ENCODE assay signal across 8 cellular contexts in genomic region chr20:6007094-6007528, GRCh38. TPM values are rescaled to one million over a fixed set of nuclear protein-coding genes. Genes with fewer than 3 reads are reported as not detected.
DNase-seq lines count a peak whose midpoint lies in the region; ATAC-seq and TF ChIP-seq lines count a peak whose summit lies in the region.

No MANE protein-coding gene starts in this region.

- peaks cover 58% of the 10 kb centered on the region for H3K79me2 ChIP-seq in mammary epithelial cell (ENCODE audit: insufficient read depth, low read length)

- no peaks in the 10 kb centered on the region; the same call in 1 of the 2 replicates for H3K4me1 ChIP-seq in BE2C
- peaks cover 22% of the 10 kb centered on the region; the same call in 1 of the 2 replicates for H3K4me1 ChIP-seq in HUES64 (ENCODE audit: insufficient read depth, low read length)
- H3K4me1 ChIP-seq in mammary epithelial cell (ENCODE audit: insufficient read depth, low read length), result peaks cover 16% of the 10 kb centered on the region

- H3K9me3 ChIP-seq in BE2C (no peaks in the 10 kb centered on the region), HUES64 (ENCODE audit: insufficient read depth, low read depth, low read length) (no peaks in the 10 kb centered on the region), mammary epithelial cell (replicated peaks; ENCODE audit: insufficient read depth, low read length) (no peaks in the 10 kb centered on the region)

- dilution Hi-C loops in mammary epithelial cell (cut with HindIII; ENCODE audit: low sequenced_read_pairs), result no loop called here

- peaks cover 20 to 33% (median 28%) of the 10 kb centered on the region in 3 donors for H3K4me1 Mint-ChIP-seq in naive B cell

- intact Hi-C loops in mammary epithelial cell (cut with micrococcal nuclease), result no loop called here

- H3K27me3 Mint-ChIP-seq in naive B cell, result no peaks in the 10 kb centered on the region

- peaks cover 4 to 9% of the 10 kb centered on the region in 2 donors for H3K36me3 Mint-ChIP-seq in naive B cell

- peaks cover 3% of the 10 kb centered on the region for H4K20me1 ChIP-seq in mammary epithelial cell (ENCODE audit: insufficient read depth, low read length)

- peak overlapping the region in 3 of 6 donors; percentile 34 to 86 (median 58) for H3K27ac Mint-ChIP-seq in naive B cell

- peak overlapping the region; percentile 90 for H3K4me3 ChIP-seq in BE2C (ENCODE audit: low read depth, low read length)
- H3K4me3 ChIP-seq in HUES64 (ENCODE audit: low read length), result peak overlapping the region; percentile 92
- H3K4me3 ChIP-seq in mammary epithelial cell (replicated peaks in 1 of 3; ENCODE audit: insufficient read depth in 1 of 3, low read depth in 2 of 3, low read length in 3 of 3), result peak overlapping the region; percentile 66 to 99 (median 91)

- in situ Hi-C loops in mammary epithelial cell (cut with MboI; ENCODE audit: low sequenced_read_pairs in 2 of 2), result no loop called here

- peak overlapping the region; percentile 88 to 99 (median 96) for H3K4me3 Mint-ChIP-seq in naive B cell

- TSS peak; percentile 43 for BruUV-seq in mammary epithelial cell (replicated peaks; lab: Mats Ljungman, UMichigan)

- WGBS in HUES64, result 31% methylated on average over 3 of the region's 4 CpGs
- 2% methylated on average over 4 of the region's 4 CpGs for WGBS in mammary epithelial cell (ENCODE audit: low coverage, missing lambda C conversion rate)

- DNase-seq in BE2C (no peak), mammary epithelial cell (peak; percentile 19), naive B cell (no peak), NCI-H2171 treated with DMSO at 0.1 percent for 48 hours (lab: John Stamatoyannopoulos, UW) (no peak), NCI-H1436 (lab: John Stamatoyannopoulos, UW) (no peak), NCI-H1694 treated with DMSO at 0.1 percent for 48 hours (lab: John Stamatoyannopoulos, UW) (no peak)

- ATAC-seq in naive B cell (ENCODE audit: low read depth in 2 of 2) (no peak), HG03432 (IDR thresholded peaks at IDR 0.05; ENCODE audit: unreplicated experiment) (no peak)

- H3K36me3 ChIP-seq in BE2C (peaks cover 25% of the 10 kb centered on the region), HUES64 (ENCODE audit: insufficient read depth, low read length) (peaks cover 26% of the 10 kb centered on the region), mammary epithelial cell (ENCODE audit: insufficient read depth, low read length) (peaks cover 10% of the 10 kb centered on the region)

- peak overlapping the region; percentile 89 for H3K4me2 ChIP-seq in mammary epithelial cell (ENCODE audit: insufficient read depth, low read depth, low read length)

- no peak overlapping the region for H2AFZ ChIP-seq in mammary epithelial cell (ENCODE audit: low read depth, low read length)

- peak overlapping the region; percentile 90 for H3K9ac ChIP-seq in HUES64 (ENCODE audit: low read depth, low read length)
- peak overlapping the region; percentile 64 for H3K9ac ChIP-seq in mammary epithelial cell (ENCODE audit: insufficient read depth, low read length)

- H3K27ac ChIP-seq in HUES64 (ENCODE audit: low read depth, low read length) (no peak overlapping the region), mammary epithelial cell (ENCODE audit: insufficient read depth, low read depth, low read length) (peak overlapping the region; percentile 66)

- no peak for TF ChIP-seq CTCF in BE2C (IDR thresholded peaks at IDR 0.05; ENCODE audit: low read depth, low read length)
- TF ChIP-seq CTCF in mammary epithelial cell (conservative IDR thresholded peaks at IDR 0.05 in 1 of 2, IDR thresholded peaks at IDR 0.05 in 1 of 2; ENCODE audit: extremely low read depth in 1 of 2, insufficient read depth in 1 of 2, low read depth in 1 of 2, low read length in 2 of 2), result no peak

- CTCF ChIA-PET in mammary epithelial cell (lab: Charles Lee; ENCODE audit: low non-redundant PET), result interaction anchor here (0.7 kb wide), 1 partner anchor 477 kb away, joined by 3 read pairs; no protein-coding TSS in a partner anchor

- no peaks in the 10 kb centered on the region for H3K27me3 ChIP-seq in BE2C
- no peaks in the 10 kb centered on the region for H3K27me3 ChIP-seq in HUES64 (ENCODE audit: insufficient read depth, low read length)
- no peaks in the 10 kb centered on the region for H3K27me3 ChIP-seq in mammary epithelial cell (ENCODE audit: insufficient read depth, low read length)

- no peaks in the 10 kb centered on the region for H3K9me3 Mint-ChIP-seq in naive B cell

RNA-seq across cellular contexts. Expression of gene CRLS1, which starts 1.2 kb away (rescaled TPM):
- 50.9 TPM for polyA plus RNA-seq in BE2C (2012; ENCODE audit: insufficient read depth, insufficient read length, low read depth)
- 47.2 TPM for polyA plus RNA-seq in HUES64 (2013, experiment 1 of 2)
- 45.3 TPM for polyA plus RNA-seq in HUES64 (2013, experiment 2 of 2)
- 10 to 100 TPM; 33.3 to 39.3 TPM for total RNA-seq in mammary epithelial cell
- 37.7 TPM for polyA plus RNA-seq in mammary epithelial cell
- polyA minus RNA-seq in mammary epithelial cell, result 42.6 TPM
- polyA plus RNA-seq in naive B cell (ENCODE audit: low read depth in 6 of 6), result 10 to 100 TPM; 27.6 to 47.0 (median 33.7) TPM

RNA-seq across cellular contexts. Expression of gene LRRN4, which starts 46.7 kb away (rescaled TPM):
- not detected for polyA plus RNA-seq in BE2C (2012; ENCODE audit: insufficient read depth, insufficient read length, low read depth)
- polyA plus RNA-seq in HUES64 (2013, experiment 1 of 2), result 1.1 TPM
- polyA plus RNA-seq in HUES64 (2013, experiment 2 of 2), result 1.4 TPM
- total RNA-seq in mammary epithelial cell, result under 1 TPM; under 0.01 to 0.19 TPM
- polyA plus RNA-seq in mammary epithelial cell (0.33 TPM), naive B cell (ENCODE audit: low read depth in 6 of 6) (under 1 TPM in 2 of 6 donors, not detected in 4; 0.11 to 0.16 TPM)
- polyA minus RNA-seq in mammary epithelial cell, result not detected

RNA-seq across cellular contexts. Expression of gene MCM8, which starts 56.7 kb away (rescaled TPM):
- polyA plus RNA-seq in BE2C (2012; ENCODE audit: insufficient read depth, insufficient read length, low read depth), result 3.4 TPM
- polyA plus RNA-seq in HUES64 (2013, experiment 1 of 2), result 20.4 TPM
- polyA plus RNA-seq in HUES64 (2013, experiment 2 of 2), result 21.0 TPM
- total RNA-seq in mammary epithelial cell, result 10 to 100 TPM in 1 of 2 donors, 1 to 10 TPM in 1; 4.5 to 12.5 TPM
- polyA plus RNA-seq in mammary epithelial cell, result 6.9 TPM
- polyA minus RNA-seq in mammary epithelial cell, result 12.4 TPM
- 1 to 10 TPM in 4 of 6 donors, under 1 TPM in 2; 0.88 to 2.8 (median 1.4) TPM for polyA plus RNA-seq in naive B cell (ENCODE audit: low read depth in 6 of 6)

RNA-seq across cellular contexts. Expression of gene TRMT6, which starts 56.8 kb away (rescaled TPM):
- polyA plus RNA-seq in BE2C (2012; ENCODE audit: insufficient read depth, insufficient read length, low read depth), result 69.1 TPM
- 24.5 TPM for polyA plus RNA-seq in HUES64 (2013, experiment 1 of 2)
- 24.1 TPM for polyA plus RNA-seq in HUES64 (2013, experiment 2 of 2)
- 10 to 100 TPM; 12.8 to 24.9 TPM for total RNA-seq in mammary epithelial cell
- polyA plus RNA-seq in mammary epithelial cell (16.8 TPM), naive B cell (ENCODE audit: low read depth in 6 of 6) (10 to 100 TPM; 12.0 to 18.5 (median 12.9) TPM)
- polyA minus RNA-seq in mammary epithelial cell, result 0.83 TPM
